In the genomic region with DNA sequence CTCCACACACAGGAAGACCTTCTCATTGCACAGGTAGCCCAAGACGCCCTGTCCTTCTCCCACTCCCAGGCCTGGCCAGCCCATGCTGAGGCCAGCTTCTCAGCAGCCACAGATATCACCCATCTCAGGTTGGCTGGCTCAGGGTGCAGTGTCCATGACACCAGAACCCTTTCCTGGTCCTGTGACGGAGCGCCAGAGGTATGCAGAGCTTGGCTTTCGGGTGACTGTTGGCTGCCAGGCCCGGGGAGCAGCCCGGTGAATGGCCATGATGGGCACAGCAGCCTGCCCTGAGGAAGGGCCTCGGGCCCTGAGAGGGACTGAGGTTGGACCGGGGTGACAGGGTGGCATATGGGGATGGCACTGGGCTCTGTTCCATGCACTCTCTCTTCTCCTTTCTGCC, we compare ENCODE assay signal across 16 cellular contexts.
"Had no signal": no experiment of that assay in that cellular context is flagged by ENCODE, and none has a peak within 500 bp of the region (broad histone marks: within the 10 kb centered on the region; RNA-seq: fewer than 3 reads in every experiment).

No MANE protein-coding gene starts in this region.

- H3K27me3 ChIP-seq: esophagus muscularis mucosa, tibial nerve, vagina had no signal

- ATAC-seq: activated naive CD8-positive, alpha-beta T cell treated with anti-CD3 and anti-CD28 coated beads, Interleukin-2, amount 50 U/mL, for 24 hours; stimulated activated effector memory CD8-positive, alpha-beta T cell treated with anti-CD3 and anti-CD28 coated beads, Interleukin-12 subunit alpha, Interleukin-12 subunit beta, amount 100 ng/mL, for 72 hours had no signal

- H3K36me3 ChIP-seq: esophagus muscularis mucosa, tibial nerve, vagina had no signal

- DNase-seq: activated CD4-positive, alpha-beta T cell treated with anti-CD3 and anti-CD28 coated beads, Interleukin-2, amount 50 U/mL, for 4 hours; activated CD4-positive, CD25-positive, alpha-beta regulatory T cell treated with anti-CD3 and anti-CD28 coated beads, Interleukin-2, amount 50 U/mL, for 72 hours; activated naive CD4-positive, alpha-beta T cell treated with Interleukin-2 at 50 U/mL for 16 hours; activated naive CD8-positive, alpha-beta T cell treated with anti-CD3 and anti-CD28 coated beads, Interleukin-2, amount 50 U/mL, for 24 hours; activated T-cell treated with anti-CD3 and anti-CD28 coated beads for 4 hours; caudate nucleus; immature natural killer cell; midbrain; stimulated activated CD4-positive, alpha-beta T cell treated with anti-CD3 and anti-CD28 coated beads, Interleukin-12 subunit alpha, Interleukin-12 subunit beta, amount 100 ng/mL, for 4 hours; stimulated activated CD4-positive, alpha-beta T cell treated with anti-CD3 and anti-CD28 coated beads, Interleukin-2, amount 100 ng/mL, for 24 hours; T1000 had no signal

- H3K27ac ChIP-seq: tibial nerve, vagina had no signal

- H3K4me3 ChIP-seq: esophagus muscularis mucosa, lung, tibial nerve, vagina had no signal

- H3K9me3 ChIP-seq: esophagus muscularis mucosa, tibial nerve, vagina had no signal
